In the genomic region with DNA sequence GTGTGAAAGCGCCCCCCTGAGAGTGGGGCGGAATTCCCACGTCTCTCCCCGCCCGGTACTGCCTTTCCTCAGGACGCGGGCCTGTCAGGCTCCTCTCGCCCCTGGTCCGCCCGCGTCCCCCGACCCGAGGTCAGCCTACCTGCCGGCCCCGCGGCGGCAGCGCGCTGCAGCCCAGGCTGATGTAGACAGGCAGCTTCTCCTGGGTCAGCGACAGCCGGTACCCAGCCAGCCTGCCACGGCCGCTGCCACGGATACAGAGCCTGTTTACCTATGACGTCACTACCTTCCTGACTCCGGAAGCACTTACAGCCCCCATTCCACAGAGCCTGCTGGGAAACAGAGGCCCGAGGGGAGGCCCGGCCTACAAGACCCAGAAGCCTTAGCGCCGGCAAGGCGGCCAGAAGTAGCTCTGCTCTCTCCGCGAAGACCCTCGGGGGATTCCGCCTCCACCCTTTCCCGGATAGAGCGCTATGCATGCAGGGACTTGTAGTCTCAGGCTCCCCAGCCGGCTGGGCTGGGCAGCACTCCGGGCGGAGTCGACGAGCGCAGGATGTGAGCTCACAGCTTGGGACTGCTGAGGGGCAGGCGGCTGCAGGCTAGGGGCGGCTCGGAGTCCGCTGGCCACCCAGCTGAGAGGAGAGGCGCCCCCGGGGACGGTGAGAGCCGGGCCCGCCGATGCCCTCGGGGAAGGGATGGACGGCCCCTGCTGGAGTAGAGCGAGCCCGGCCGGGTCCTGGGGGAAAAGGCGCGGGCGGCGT, we compare ENCODE assay signal across 1 cellular context.
TF ChIP-seq lines count a peak whose summit lies in the region.

A gene with protein sequence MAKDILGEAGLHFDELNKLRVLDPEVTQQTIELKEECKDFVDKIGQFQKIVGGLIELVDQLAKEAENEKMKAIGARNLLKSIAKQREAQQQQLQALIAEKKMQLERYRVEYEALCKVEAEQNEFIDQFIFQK (minus strand): TSS at position 272 of the 758 bp plus-strand sequence. CDS start 3,487 bp downstream, outside the sequence.
A gene with protein sequence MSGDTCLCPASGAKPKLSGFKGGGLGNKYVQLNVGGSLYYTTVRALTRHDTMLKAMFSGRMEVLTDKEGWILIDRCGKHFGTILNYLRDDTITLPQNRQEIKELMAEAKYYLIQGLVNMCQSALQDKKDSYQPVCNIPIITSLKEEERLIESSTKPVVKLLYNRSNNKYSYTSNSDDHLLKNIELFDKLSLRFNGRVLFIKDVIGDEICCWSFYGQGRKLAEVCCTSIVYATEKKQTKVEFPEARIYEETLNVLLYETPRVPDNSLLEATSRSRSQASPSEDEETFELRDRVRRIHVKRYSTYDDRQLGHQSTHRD (plus strand): TSS at position 561 of the 758 bp plus-strand sequence. CDS start 3,761 bp downstream, outside the sequence.

TF ChIP-seq in GM23338, 12 proteins besides CTCF, POLR2A, EP300 and RAD21:
- no peak for TF ChIP-seq ZNF114 (CRISPR knock-in tag; IDR thresholded peaks at IDR 0.05)
- TF ChIP-seq CREB1 (CRISPR knock-in tag; IDR thresholded peaks at IDR 0.05; ENCODE audit: low read depth), result peak; percentile 99
- TF ChIP-seq POLR2AphosphoS5 (IDR thresholded peaks at IDR 0.05; ENCODE audit: low read depth), result peak; percentile 82
- no peak for TF ChIP-seq EZH2phosphoT487 (IDR thresholded peaks at IDR 0.05; ENCODE audit: unreplicated experiment)
- TF ChIP-seq JUNB (IDR thresholded peaks at IDR 0.05; ENCODE audit: unreplicated experiment), result no peak
- TF ChIP-seq NANOG (IDR thresholded peaks at IDR 0.05; ENCODE audit: borderline replicate concordance), result no peak
- TF ChIP-seq, protein P1, sequence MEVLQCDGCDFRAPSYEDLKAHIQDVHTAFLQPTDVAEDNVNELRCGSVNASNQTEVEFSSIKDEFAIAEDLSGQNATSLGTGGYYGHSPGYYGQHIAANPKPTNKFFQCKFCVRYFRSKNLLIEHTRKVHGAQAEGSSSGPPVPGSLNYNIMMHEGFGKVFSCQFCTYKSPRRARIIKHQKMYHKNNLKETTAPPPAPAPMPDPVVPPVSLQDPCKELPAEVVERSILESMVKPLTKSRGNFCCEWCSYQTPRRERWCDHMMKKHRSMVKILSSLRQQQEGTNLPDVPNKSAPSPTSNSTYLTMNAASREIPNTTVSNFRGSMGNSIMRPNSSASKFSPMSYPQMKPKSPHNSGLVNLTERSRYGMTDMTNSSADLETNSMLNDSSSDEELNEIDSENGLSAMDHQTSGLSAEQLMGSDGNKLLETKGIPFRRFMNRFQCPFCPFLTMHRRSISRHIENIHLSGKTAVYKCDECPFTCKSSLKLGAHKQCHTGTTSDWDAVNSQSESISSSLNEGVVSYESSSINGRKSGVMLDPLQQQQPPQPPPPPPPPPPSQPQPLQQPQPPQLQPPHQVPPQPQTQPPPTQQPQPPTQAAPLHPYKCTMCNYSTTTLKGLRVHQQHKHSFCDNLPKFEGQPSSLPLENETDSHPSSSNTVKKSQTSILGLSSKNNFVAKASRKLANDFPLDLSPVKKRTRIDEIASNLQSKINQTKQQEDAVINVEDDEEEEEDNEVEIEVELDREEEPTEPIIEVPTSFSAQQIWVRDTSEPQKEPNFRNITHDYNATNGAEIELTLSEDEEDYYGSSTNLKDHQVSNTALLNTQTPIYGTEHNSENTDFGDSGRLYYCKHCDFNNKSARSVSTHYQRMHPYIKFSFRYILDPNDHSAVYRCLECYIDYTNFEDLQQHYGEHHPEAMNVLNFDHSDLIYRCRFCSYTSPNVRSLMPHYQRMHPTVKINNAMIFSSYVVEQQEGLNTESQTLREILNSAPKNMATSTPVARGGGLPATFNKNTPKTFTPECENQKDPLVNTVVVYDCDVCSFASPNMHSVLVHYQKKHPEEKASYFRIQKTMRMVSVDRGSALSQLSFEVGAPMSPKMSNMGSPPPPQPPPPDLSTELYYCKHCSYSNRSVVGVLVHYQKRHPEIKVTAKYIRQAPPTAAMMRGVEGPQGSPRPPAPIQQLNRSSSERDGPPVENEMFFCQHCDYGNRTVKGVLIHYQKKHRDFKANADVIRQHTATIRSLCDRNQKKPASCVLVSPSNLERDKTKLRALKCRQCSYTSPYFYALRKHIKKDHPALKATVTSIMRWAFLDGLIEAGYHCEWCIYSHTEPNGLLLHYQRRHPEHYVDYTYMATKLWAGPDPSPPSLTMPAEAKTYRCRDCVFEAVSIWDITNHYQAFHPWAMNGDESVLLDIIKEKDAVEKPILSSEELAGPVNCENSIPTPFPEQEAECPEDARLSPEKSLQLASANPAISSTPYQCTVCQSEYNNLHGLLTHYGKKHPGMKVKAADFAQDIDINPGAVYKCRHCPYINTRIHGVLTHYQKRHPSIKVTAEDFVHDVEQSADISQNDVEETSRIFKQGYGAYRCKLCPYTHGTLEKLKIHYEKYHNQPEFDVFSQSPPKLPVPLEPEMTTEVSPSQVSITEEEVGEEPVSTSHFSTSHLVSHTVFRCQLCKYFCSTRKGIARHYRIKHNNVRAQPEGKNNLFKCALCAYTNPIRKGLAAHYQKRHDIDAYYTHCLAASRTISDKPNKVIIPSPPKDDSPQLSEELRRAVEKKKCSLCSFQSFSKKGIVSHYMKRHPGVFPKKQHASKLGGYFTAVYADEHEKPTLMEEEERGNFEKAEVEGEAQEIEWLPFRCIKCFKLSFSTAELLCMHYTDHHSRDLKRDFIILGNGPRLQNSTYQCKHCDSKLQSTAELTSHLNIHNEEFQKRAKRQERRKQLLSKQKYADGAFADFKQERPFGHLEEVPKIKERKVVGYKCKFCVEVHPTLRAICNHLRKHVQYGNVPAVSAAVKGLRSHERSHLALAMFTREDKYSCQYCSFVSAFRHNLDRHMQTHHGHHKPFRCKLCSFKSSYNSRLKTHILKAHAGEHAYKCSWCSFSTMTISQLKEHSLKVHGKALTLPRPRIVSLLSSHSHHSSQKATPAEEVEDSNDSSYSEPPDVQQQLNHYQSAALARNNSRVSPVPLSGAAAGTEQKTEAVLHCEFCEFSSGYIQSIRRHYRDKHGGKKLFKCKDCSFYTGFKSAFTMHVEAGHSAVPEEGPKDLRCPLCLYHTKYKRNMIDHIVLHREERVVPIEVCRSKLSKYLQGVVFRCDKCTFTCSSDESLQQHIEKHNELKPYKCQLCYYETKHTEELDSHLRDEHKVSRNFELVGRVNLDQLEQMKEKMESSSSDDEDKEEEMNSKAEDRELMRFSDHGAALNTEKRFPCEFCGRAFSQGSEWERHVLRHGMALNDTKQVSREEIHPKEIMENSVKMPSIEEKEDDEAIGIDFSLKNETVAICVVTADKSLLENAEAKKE (CRISPR knock-in tag; IDR thresholded peaks at IDR 0.05), result no peak
- no peak for TF ChIP-seq ZNF331 (CRISPR knock-in tag; IDR thresholded peaks at IDR 0.05; ENCODE audit: low read depth)
- TF ChIP-seq, protein P2, sequence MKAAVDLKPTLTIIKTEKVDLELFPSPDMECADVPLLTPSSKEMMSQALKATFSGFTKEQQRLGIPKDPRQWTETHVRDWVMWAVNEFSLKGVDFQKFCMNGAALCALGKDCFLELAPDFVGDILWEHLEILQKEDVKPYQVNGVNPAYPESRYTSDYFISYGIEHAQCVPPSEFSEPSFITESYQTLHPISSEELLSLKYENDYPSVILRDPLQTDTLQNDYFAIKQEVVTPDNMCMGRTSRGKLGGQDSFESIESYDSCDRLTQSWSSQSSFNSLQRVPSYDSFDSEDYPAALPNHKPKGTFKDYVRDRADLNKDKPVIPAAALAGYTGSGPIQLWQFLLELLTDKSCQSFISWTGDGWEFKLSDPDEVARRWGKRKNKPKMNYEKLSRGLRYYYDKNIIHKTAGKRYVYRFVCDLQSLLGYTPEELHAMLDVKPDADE (IDR thresholded peaks at IDR 0.05), result peak; percentile 99
- TF ChIP-seq STAT1 (IDR thresholded peaks at IDR 0.05; ENCODE audit: unreplicated experiment), result no peak
- TF ChIP-seq EZH2 (IDR thresholded peaks at IDR 0.05; ENCODE audit: low read depth, unreplicated experiment), result no peak
- TF ChIP-seq, protein P3, sequence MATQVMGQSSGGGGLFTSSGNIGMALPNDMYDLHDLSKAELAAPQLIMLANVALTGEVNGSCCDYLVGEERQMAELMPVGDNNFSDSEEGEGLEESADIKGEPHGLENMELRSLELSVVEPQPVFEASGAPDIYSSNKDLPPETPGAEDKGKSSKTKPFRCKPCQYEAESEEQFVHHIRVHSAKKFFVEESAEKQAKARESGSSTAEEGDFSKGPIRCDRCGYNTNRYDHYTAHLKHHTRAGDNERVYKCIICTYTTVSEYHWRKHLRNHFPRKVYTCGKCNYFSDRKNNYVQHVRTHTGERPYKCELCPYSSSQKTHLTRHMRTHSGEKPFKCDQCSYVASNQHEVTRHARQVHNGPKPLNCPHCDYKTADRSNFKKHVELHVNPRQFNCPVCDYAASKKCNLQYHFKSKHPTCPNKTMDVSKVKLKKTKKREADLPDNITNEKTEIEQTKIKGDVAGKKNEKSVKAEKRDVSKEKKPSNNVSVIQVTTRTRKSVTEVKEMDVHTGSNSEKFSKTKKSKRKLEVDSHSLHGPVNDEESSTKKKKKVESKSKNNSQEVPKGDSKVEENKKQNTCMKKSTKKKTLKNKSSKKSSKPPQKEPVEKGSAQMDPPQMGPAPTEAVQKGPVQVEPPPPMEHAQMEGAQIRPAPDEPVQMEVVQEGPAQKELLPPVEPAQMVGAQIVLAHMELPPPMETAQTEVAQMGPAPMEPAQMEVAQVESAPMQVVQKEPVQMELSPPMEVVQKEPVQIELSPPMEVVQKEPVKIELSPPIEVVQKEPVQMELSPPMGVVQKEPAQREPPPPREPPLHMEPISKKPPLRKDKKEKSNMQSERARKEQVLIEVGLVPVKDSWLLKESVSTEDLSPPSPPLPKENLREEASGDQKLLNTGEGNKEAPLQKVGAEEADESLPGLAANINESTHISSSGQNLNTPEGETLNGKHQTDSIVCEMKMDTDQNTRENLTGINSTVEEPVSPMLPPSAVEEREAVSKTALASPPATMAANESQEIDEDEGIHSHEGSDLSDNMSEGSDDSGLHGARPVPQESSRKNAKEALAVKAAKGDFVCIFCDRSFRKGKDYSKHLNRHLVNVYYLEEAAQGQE (IDR thresholded peaks at IDR 0.05; ENCODE audit: unreplicated experiment), result no peak
